Comparison of ENCODE assay signal across 1 cellular context in the genomic region with DNA sequence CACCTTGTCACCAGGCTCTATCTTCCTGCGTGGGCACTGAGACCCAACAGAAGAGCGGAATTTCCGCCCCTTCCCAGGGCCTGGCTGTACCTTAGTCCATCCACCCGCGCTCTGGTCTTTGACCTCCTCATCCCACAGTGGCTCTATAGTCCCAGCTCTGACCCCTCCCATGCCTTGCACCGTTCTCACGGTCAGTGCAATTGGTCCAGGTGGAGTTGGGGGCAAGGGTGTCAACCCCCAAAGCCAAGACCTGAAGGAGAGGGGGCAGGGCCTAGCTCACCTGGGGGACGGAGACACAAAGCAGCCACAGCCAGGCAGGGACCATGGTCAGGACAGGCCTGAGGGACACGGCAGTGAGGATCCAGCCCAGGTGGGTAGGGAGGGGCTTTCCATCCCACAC.
TF ChIP-seq lines count a peak whose summit lies in the region.

No MANE protein-coding gene starts in this region.

TF ChIP-seq in HepG2, 621 proteins besides CTCF, POLR2A, EP300 and RAD21 (continued from another document and continues in another):
- TF ChIP-seq, protein P1, sequence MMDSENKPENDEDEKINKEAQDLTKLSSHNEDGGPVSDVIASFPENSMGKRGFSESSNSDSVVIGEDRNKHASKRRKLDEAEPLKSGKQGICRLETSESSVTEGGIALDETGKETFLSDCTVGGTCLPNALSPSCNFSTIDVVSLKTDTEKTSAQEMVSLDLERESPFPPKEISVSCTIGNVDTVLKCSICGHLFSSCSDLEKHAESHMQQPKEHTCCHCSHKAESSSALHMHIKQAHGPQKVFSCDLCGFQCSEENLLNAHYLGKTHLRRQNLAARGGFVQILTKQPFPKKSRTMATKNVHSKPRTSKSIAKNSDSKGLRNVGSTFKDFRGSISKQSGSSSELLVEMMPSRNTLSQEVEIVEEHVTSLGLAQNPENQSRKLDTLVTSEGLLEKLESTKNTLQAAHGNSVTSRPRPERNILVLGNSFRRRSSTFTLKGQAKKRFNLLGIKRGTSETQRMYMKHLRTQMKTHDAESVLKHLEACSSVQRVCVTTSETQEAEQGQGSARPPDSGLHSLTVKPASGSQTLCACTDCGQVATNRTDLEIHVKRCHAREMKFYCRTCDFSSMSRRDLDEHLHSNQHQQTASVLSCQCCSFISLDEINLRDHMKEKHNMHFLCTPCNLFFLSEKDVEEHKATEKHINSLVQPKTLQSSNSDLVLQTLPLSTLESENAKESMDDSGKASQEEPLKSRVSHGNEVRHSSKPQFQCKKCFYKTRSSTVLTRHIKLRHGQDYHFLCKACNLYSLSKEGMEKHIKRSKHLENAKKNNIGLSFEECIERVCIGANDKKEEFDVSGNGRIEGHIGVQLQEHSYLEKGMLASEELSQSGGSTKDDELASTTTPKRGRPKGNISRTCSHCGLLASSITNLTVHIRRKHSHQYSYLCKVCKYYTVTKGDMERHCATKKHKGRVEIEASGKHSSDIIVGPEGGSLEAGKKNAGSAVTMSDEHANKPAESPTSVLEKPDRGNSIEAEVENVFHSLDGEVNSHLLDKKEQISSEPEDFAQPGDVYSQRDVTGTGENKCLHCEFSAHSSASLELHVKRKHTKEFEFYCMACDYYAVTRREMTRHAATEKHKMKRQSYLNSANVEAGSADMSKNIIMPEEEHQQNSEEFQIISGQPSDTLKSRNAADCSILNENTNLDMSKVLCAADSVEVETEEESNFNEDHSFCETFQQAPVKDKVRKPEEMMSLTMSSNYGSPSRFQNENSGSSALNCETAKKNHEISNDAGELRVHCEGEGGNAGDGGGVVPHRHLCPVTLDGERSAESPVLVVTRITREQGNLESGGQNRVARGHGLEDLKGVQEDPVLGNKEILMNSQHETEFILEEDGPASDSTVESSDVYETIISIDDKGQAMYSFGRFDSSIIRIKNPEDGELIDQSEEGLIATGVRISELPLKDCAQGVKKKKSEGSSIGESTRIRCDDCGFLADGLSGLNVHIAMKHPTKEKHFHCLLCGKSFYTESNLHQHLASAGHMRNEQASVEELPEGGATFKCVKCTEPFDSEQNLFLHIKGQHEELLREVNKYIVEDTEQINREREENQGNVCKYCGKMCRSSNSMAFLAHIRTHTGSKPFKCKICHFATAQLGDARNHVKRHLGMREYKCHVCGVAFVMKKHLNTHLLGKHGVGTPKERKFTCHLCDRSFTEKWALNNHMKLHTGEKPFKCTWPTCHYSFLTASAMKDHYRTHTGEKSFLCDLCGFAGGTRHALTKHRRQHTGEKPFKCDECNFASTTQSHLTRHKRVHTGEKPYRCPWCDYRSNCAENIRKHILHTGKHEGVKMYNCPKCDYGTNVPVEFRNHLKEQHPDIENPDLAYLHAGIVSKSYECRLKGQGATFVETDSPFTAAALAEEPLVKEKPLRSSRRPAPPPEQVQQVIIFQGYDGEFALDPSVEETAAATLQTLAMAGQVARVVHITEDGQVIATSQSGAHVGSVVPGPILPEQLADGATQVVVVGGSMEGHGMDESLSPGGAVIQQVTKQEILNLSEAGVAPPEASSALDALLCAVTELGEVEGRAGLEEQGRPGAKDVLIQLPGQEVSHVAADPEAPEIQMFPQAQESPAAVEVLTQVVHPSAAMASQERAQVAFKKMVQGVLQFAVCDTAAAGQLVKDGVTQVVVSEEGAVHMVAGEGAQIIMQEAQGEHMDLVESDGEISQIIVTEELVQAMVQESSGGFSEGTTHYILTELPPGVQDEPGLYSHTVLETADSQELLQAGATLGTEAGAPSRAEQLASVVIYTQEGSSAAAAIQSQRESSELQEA (CRISPR knock-in tag; IDR thresholded peaks at IDR 0.05; ENCODE audit: not compliant biosample characterization), result peak; percentile 28
- TF ChIP-seq ATRX (CRISPR knock-in tag; IDR thresholded peaks at IDR 0.05; ENCODE audit: borderline replicate concordance), result no peak
- TF ChIP-seq MIER3 (CRISPR knock-in tag; IDR thresholded peaks at IDR 0.05; ENCODE audit: borderline replicate concordance), result no peak
- no peak for TF ChIP-seq ZNF121 (CRISPR knock-in tag; IDR thresholded peaks at IDR 0.05)
- no peak for TF ChIP-seq RFXANK (CRISPR knock-in tag; IDR thresholded peaks at IDR 0.05)
- TF ChIP-seq MXD4 (CRISPR knock-in tag; IDR thresholded peaks at IDR 0.05), result no peak
- TF ChIP-seq, protein P2, sequence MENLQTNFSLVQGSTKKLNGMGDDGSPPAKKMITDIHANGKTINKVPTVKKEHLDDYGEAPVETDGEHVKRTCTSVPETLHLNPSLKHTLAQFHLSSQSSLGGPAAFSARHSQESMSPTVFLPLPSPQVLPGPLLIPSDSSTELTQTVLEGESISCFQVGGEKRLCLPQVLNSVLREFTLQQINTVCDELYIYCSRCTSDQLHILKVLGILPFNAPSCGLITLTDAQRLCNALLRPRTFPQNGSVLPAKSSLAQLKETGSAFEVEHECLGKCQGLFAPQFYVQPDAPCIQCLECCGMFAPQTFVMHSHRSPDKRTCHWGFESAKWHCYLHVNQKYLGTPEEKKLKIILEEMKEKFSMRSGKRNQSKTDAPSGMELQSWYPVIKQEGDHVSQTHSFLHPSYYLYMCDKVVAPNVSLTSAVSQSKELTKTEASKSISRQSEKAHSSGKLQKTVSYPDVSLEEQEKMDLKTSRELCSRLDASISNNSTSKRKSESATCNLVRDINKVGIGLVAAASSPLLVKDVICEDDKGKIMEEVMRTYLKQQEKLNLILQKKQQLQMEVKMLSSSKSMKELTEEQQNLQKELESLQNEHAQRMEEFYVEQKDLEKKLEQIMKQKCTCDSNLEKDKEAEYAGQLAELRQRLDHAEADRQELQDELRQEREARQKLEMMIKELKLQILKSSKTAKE (CRISPR knock-in tag; IDR thresholded peaks at IDR 0.05; ENCODE audit: borderline replicate concordance), result no peak
- no peak for TF ChIP-seq SNAPC2 (CRISPR knock-in tag; IDR thresholded peaks at IDR 0.05)
- TF ChIP-seq NFE2L1 (CRISPR knock-in tag; IDR thresholded peaks at IDR 0.05; ENCODE audit: borderline replicate concordance), result no peak
- TF ChIP-seq, protein P3, sequence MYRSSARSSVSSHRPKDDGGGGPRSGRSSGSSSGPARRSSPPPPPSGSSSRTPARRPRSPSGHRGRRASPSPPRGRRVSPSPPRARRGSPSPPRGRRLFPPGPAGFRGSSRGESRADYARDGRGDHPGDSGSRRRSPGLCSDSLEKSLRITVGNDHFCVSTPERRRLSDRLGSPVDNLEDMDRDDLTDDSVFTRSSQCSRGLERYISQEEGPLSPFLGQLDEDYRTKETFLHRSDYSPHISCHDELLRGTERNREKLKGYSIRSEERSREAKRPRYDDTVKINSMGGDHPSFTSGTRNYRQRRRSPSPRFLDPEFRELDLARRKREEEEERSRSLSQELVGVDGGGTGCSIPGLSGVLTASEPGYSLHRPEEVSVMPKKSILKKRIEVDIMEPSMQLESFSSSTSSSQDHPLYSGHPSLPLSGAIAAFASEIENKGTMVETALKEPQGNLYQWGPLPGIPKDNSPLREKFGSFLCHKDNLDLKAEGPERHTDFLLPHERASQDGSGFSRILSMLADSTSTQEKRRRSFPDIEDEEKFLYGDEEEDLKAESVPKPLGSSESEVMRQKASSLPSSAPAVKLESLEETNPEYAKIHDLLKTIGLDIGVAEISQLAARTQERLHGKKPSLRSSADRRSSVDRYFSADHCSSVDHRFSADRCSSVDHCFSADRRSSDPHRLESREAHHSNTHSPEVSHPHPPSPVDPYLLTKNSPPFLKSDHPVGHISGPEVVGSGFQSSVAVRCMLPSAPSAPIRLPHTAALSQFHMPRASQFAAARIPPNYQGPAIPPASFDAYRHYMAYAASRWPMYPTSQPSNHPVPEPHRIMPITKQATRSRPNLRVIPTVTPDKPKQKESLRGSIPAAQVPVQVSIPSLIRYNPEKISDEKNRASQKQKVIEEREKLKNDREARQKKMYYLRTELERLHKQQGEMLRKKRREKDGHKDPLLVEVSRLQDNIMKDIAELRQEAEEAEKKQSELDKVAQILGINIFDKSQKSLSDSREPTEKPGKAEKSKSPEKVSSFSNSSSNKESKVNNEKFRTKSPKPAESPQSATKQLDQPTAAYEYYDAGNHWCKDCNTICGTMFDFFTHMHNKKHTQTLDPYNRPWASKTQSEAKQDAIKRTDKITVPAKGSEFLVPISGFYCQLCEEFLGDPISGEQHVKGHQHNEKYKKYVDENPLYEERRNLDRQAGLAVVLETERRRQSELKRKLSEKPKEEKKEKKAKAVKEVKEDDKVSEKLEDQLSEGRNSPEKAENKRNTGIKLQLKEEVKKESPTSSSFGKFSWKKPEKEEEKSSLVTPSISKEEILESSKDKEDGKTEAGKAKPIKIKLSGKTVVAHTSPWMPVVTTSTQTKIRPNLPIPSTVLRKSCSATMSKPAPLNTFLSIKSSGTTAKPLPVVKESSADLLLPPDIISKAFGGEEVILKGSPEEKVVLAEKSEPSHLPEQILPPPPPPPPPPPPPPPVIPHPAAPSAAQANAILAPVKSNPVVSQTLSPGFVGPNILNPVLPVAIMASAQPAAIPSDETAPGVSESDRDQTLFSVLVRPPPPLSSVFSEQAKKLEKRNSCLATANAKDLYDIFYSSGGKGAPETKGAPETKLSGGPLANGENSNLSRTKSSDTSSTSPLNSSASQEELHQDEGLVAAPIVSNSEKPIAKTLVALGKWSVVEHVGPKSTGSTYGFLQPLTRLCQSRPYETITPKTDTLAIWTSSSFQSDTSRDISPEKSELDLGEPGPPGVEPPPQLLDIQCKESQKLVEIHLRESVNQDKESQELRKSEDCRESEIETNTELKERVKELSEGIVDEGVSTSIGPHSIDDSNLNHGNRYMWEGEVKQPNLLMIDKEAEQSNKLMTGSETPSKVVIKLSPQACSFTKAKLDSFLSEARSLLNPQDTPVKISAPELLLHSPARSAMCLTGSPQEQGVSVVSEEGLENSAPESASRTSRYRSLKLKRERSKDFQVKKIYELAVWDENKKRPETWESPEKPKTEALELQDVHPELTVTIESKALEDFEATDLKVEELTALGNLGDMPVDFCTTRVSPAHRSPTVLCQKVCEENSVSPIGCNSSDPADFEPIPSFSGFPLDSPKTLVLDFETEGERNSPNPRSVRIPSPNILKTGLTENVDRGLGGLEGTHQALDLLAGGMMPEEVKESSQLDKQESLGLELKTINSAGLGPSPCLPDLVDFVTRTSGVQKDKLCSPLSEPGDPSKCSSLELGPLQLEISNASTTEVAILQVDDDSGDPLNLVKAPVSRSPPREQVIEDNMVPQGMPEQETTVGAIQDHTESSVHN (CRISPR knock-in tag; IDR thresholded peaks at IDR 0.05), result no peak
- no peak for TF ChIP-seq NR2F1 (CRISPR knock-in tag; IDR thresholded peaks at IDR 0.05)
- TF ChIP-seq MTF2 (CRISPR knock-in tag; IDR thresholded peaks at IDR 0.05; ENCODE audit: borderline replicate concordance), result no peak
- no peak for TF ChIP-seq ZNF672 (CRISPR knock-in tag; IDR thresholded peaks at IDR 0.05)
- no peak for TF ChIP-seq CAMTA2 (CRISPR knock-in tag; IDR thresholded peaks at IDR 0.05; ENCODE audit: borderline replicate concordance)
- TF ChIP-seq SMYD3 (CRISPR knock-in tag; IDR thresholded peaks at IDR 0.05), result no peak
- TF ChIP-seq, protein P4, sequence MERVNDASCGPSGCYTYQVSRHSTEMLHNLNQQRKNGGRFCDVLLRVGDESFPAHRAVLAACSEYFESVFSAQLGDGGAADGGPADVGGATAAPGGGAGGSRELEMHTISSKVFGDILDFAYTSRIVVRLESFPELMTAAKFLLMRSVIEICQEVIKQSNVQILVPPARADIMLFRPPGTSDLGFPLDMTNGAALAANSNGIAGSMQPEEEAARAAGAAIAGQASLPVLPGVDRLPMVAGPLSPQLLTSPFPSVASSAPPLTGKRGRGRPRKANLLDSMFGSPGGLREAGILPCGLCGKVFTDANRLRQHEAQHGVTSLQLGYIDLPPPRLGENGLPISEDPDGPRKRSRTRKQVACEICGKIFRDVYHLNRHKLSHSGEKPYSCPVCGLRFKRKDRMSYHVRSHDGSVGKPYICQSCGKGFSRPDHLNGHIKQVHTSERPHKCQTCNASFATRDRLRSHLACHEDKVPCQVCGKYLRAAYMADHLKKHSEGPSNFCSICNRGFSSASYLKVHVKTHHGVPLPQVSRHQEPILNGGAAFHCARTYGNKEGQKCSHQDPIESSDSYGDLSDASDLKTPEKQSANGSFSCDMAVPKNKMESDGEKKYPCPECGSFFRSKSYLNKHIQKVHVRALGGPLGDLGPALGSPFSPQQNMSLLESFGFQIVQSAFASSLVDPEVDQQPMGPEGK (CRISPR knock-in tag; IDR thresholded peaks at IDR 0.05), result peak; percentile 50; the same call in 1 of the 2 replicates
- TF ChIP-seq POLR2AphosphoS5 (IDR thresholded peaks at IDR 0.05; ENCODE audit: low read depth, low read length), result no peak
- TF ChIP-seq ZNF430 (CRISPR knock-in tag; IDR thresholded peaks at IDR 0.05), result peak; percentile 51; the same call in 1 of the 2 replicates
- no peak for TF ChIP-seq ZNF616 (CRISPR knock-in tag; IDR thresholded peaks at IDR 0.05; ENCODE audit: low read depth)
- TF ChIP-seq ZNF605 (CRISPR knock-in tag; IDR thresholded peaks at IDR 0.05), result peak; percentile 49; the same call in 1 of the 2 replicates
- TF ChIP-seq, protein P5, sequence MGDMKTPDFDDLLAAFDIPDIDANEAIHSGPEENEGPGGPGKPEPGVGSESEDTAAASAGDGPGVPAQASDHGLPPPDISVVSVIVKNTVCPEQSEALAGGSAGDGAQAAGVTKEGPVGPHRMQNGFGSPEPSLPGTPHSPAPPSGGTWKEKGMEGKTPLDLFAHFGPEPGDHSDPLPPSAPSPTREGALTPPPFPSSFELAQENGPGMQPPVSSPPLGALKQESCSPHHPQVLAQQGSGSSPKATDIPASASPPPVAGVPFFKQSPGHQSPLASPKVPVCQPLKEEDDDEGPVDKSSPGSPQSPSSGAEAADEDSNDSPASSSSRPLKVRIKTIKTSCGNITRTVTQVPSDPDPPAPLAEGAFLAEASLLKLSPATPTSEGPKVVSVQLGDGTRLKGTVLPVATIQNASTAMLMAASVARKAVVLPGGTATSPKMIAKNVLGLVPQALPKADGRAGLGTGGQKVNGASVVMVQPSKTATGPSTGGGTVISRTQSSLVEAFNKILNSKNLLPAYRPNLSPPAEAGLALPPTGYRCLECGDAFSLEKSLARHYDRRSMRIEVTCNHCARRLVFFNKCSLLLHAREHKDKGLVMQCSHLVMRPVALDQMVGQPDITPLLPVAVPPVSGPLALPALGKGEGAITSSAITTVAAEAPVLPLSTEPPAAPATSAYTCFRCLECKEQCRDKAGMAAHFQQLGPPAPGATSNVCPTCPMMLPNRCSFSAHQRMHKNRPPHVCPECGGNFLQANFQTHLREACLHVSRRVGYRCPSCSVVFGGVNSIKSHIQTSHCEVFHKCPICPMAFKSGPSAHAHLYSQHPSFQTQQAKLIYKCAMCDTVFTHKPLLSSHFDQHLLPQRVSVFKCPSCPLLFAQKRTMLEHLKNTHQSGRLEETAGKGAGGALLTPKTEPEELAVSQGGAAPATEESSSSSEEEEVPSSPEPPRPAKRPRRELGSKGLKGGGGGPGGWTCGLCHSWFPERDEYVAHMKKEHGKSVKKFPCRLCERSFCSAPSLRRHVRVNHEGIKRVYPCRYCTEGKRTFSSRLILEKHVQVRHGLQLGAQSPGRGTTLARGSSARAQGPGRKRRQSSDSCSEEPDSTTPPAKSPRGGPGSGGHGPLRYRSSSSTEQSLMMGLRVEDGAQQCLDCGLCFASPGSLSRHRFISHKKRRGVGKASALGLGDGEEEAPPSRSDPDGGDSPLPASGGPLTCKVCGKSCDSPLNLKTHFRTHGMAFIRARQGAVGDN (CRISPR knock-in tag; IDR thresholded peaks at IDR 0.05), result peak; percentile 52
- TF ChIP-seq GATA4 (IDR thresholded peaks at IDR 0.05; ENCODE audit: borderline replicate concordance, low read depth), result no peak
- 0 out of 2 replicates have a peak, but pooled peaks have one; percentile 41 for TF ChIP-seq TRIM24 (CRISPR knock-in tag; IDR thresholded peaks at IDR 0.05)
- no peak for TF ChIP-seq PCBP1 (IDR thresholded peaks at IDR 0.05; ENCODE audit: borderline replicate concordance, low read depth, low read length)
- TF ChIP-seq ZNF713 (CRISPR knock-in tag; IDR thresholded peaks at IDR 0.05), result no peak
- no peak for TF ChIP-seq CBX1 (IDR thresholded peaks at IDR 0.05; ENCODE audit: low read depth)
- TF ChIP-seq ONECUT2 (CRISPR knock-in tag; IDR thresholded peaks at IDR 0.05), result no peak
- no peak for TF ChIP-seq ZNF496 (CRISPR knock-in tag; IDR thresholded peaks at IDR 0.05; ENCODE audit: insufficient replicate concordance)
- no peak for TF ChIP-seq FLYWCH1 (CRISPR knock-in tag; IDR thresholded peaks at IDR 0.05)
- peak; percentile 23; the same call in 1 of the 2 replicates for TF ChIP-seq ETV5 (CRISPR knock-in tag; IDR thresholded peaks at IDR 0.05; ENCODE audit: borderline replicate concordance)
- TF ChIP-seq ZNF772 (CRISPR knock-in tag; IDR thresholded peaks at IDR 0.05), result no peak
